ENCODE assay signal across 32 cellular contexts in the genomic region with DNA sequence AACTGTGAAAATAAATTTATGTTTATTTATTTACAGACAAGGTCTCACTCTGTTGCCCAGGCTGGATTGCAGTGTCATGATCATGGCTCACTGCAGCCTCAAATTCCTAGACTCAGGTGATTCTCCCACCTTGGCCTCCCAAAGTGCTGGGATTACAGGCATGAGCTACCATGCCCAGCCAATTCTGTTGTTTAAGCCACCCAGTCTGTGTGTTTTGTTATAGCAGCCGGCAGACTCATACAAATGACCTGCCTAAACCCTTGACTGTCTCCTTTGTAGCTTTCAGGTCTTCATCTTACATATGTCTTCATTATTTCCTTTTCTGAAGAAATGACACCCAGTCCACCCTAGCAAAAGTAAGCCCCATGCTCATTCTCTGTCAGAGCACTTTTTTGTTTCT.
"Had no signal": no experiment of that assay in that cellular context is flagged by ENCODE, and none has a peak within 500 bp of the region (broad histone marks: within the 10 kb centered on the region; RNA-seq: fewer than 3 reads in every experiment).

No MANE protein-coding gene starts in this region.

- H3K27ac ChIP-seq: ascending aorta, cardiac muscle cell, WERI-Rb-1 had no signal

- ATAC-seq: activated CD4-positive, alpha-beta T cell treated with anti-CD3 and anti-CD28 coated beads for 36 hours; activated CD4-positive, CD25-positive, alpha-beta regulatory T cell treated with anti-CD3 and anti-CD28 coated beads, Interleukin-2, amount 50 U/mL, for 24 hours; activated CD8-positive, alpha-beta memory T cell treated with anti-CD3 and anti-CD28 coated beads, Interleukin-2, amount 10 ng/mL, durations not matched to agents 7 days and 5 days; activated CD8-positive, alpha-beta T cell treated with anti-CD3 and anti-CD28 coated beads, Interleukin-2, amount 10 ng/mL, durations not matched to agents 7 days and 5 days; activated naive CD8-positive, alpha-beta T cell treated with anti-CD3 and anti-CD28 coated beads, Interleukin-2, amount 50 U/mL, for 24 hours; WTC11 had no signal

- FAIRE-seq: bronchial epithelial cell, TTC549 had no signal

- H3K4me3 ChIP-seq: ascending aorta, cardiac muscle cell had no signal

- H3K9me3 ChIP-seq: ascending aorta had no signal

- DNase-seq: activated CD4-positive, alpha-beta memory T cell treated with anti-CD3 and anti-CD28 coated beads, Interleukin-2, amount 10 ng/mL, durations not matched to agents 7 days and 5 days; activated CD4-positive, alpha-beta T cell treated with anti-CD3 and anti-CD28 coated beads for 1 hour; activated CD4-positive, alpha-beta T cell treated with anti-CD3 and anti-CD28 coated beads for 36 hours; activated CD4-positive, alpha-beta T cell treated with anti-CD3 and anti-CD28 coated beads for 48 hours; activated CD4-positive, alpha-beta T cell treated with anti-CD3 and anti-CD28 coated beads, Interleukin-2, amount 10 ng/mL, durations not matched to agents 7 days and 5 days; activated CD4-positive, alpha-beta T cell treated with anti-CD3 and anti-CD28 coated beads, Interleukin-2, amount 50 U/mL, for 48 hours; activated CD4-positive, CD25-positive, alpha-beta regulatory T cell; activated CD8-positive, alpha-beta memory T cell treated with anti-CD3 and anti-CD28 coated beads for 24 hours; activated CD8-positive, alpha-beta memory T cell treated with anti-CD3 and anti-CD28 coated beads, Interleukin-2, amount 10 ng/mL, durations not matched to agents 7 days and 5 days; activated CD8-positive, alpha-beta memory T cell treated with anti-CD3 and anti-CD28 coated beads, Interleukin-2, amount 50 U/mL, for 48 hours; activated CD8-positive, alpha-beta T cell treated with anti-CD3 and anti-CD28 coated beads, Interleukin-2, amount 10 ng/mL, durations not matched to agents 7 days and 5 days; activated gamma-delta T cell; activated naive CD4-positive, alpha-beta T cell treated with anti-CD3 and anti-CD28 coated beads, Interleukin-2, amount 10 ng/mL, durations not matched to agents 7 days and 5 days; activated naive CD4-positive, alpha-beta T cell treated with Interleukin-2 at 50 U/mL for 16 hours; activated naive CD8-positive, alpha-beta T cell treated with anti-CD3 and anti-CD28 coated beads, Interleukin-2, amount 10 ng/mL, durations not matched to agents 7 days and 5 days; activated naive CD8-positive, alpha-beta T cell treated with anti-CD3 and anti-CD28 coated beads, Interleukin-2, amount 50 U/mL, for 24 hours; activated T-cell treated with anti-CD3 and anti-CD28 coated beads, Interleukin-2, amount 50 U/mL, for 24 hours; activated T-cell treated with anti-CD3 and anti-CD28 coated beads, Interleukin-2, amount 50 U/mL, for 48 hours; amygdala; anterior cingulate cortex; central memory CD4-positive, alpha-beta T cell; SW 1271; T-helper 1 cell; T-helper 2 cell; T-helper 9 cell; WERI-Rb-1 had no signal

- H3K36me3 ChIP-seq: ascending aorta, cardiac muscle cell, WERI-Rb-1 had no signal

- H3K4me1 ChIP-seq: ascending aorta had no signal

- H3K27me3 ChIP-seq: ascending aorta, cardiac muscle cell had no signal
